ENCODE assay signal across 12 cellular contexts in the genomic region with DNA sequence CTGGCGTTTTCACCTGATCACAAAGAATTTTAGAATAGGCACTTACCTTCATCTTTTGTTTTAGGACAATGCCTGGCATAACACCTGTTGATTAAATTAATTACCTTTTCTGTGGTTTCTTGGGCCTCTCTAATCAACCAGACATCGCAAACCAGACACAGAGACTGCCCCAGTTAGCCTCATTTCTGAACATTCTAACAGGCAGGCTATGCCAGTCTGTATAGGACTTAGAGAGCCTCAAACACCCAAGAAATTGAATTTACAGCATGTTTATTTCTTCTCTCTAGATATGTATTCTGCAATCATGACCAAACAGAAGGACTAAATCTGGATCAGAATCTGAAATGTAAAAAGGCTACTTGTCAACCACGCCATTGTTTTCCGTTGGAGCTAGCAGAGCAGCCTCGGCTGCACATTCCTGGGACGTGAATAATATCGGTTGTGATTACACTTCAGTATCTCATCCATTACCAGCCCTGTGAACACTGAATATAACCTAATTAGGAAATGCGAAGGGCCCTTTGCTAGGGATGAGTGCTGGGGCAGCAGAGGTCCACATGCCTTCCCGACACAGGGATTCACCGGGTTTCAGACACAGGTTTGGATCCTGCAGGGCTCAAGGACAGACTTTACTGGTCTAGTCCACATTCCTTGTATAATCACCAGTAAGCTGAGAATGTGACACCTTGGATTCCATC. TPM values are rescaled to one million over a fixed set of nuclear protein-coding genes. Genes with fewer than 3 reads are reported as not detected.
DNase-seq lines count a peak whose midpoint lies in the region; ATAC-seq, FAIRE-seq and TF ChIP-seq lines count a peak whose summit lies in the region.
"Had no signal": no experiment of that assay in that cellular context is flagged by ENCODE, and none has a peak within 500 bp of the region (broad histone marks: within the 10 kb centered on the region; RNA-seq: fewer than 3 reads in every experiment).

No MANE protein-coding gene starts in this region.

- H3K9me3 ChIP-seq in H1 (ENCODE audit: insufficient read depth in 2 of 2, low read depth in 1 of 2, low read length in 1 of 2) (no peaks in the 10 kb centered on the region), mesenchymal stem cell (ENCODE audit: control insufficient read depth, low read length) (no peaks in the 10 kb centered on the region), uterus (no peaks in the 10 kb centered on the region)

- no peak overlapping the region for H2BK12ac ChIP-seq in H1 (ENCODE audit: low read depth, low read length)
- peak overlapping the region in 1 of 2 experiments; percentile 87 for H2BK12ac ChIP-seq in mesenchymal stem cell (ENCODE audit: low read length in 2 of 2)

- no peak overlapping the region for H3K23ac ChIP-seq in H1 (ENCODE audit: insufficient read length)
- no peak overlapping the region for H3K23ac ChIP-seq in mesenchymal stem cell (ENCODE audit: low read length in 2 of 2)

- TF ChIP-seq POLR2A in H1 (IDR thresholded peaks at IDR 0.05; ENCODE audit: control extremely low read depth in 1 of 2, low read depth in 2 of 2, low read length in 2 of 2) = no peak
- peak in 1 of 2 donors; percentile 16 for TF ChIP-seq POLR2A in uterus (IDR thresholded peaks at IDR 0.05)

- peaks cover 13% of the 10 kb centered on the region for H3K4me1 Mint-ChIP-seq in activated naive CD4-positive, alpha-beta T cell treated with anti-CD3 and anti-CD28 coated beads for 36 hours (ENCODE audit: low read depth)
- H3K4me1 Mint-ChIP-seq in activated CD4-positive, alpha-beta T cell treated with anti-CD3 and anti-CD28 coated beads for 36 hours = peaks cover 33% of the 10 kb centered on the region

- CTCF ChIA-PET in activated naive CD4-positive, alpha-beta T cell treated with anti-CD3 and anti-CD28 coated beads for 36 hours (lab: Charles Lee) = interaction anchor here (0.5 kb wide), 1 partner anchor 274 kb away, joined by 3 read pairs; no protein-coding TSS in a partner anchor
- CTCF ChIA-PET in H1 (lab: Charles Lee; ENCODE audit: partially characterized antibody) = interaction anchor here (0.9 kb wide), 1 partner anchor 288 kb away, joined by 4 read pairs; no protein-coding TSS in a partner anchor
- CTCF ChIA-PET in activated CD4-positive, alpha-beta T cell treated with anti-CD3 and anti-CD28 coated beads for 36 hours (lab: Charles Lee) = interaction anchor here (0.8 to 1.0 kb wide), 2 partner anchors 9 to 11 kb away, joined by 3 read pairs; no protein-coding TSS in a partner anchor

- H2BK20ac ChIP-seq in H1 (ENCODE audit: low read length) = no peak overlapping the region

- no peaks in the 10 kb centered on the region for H4K20me1 ChIP-seq in H1 (replicated peaks in 1 of 2; ENCODE audit: control insufficient read depth in 1 of 2, insufficient read depth in 2 of 2, low read length in 2 of 2)

- H3K27me3 ChIP-seq in H1 (replicated peaks in 1 of 4; ENCODE audit: control insufficient read depth in 3 of 4, extremely low read depth in 1 of 4, insufficient read depth in 3 of 4, low read length in 3 of 4) (no peaks in the 10 kb centered on the region), mesenchymal stem cell (ENCODE audit: control insufficient read depth in 1 of 2, insufficient read depth in 1 of 2, low read length in 2 of 2) (no peaks in the 10 kb centered on the region), uterus (no peaks in the 10 kb centered on the region)

- TF ChIP-seq EP300 in H1 (IDR thresholded peaks at IDR 0.05; ENCODE audit: borderline replicate concordance in 1 of 2, low read depth in 2 of 2, low read length in 2 of 2) = no peak

- H3K9ac ChIP-seq in H1 (replicated peaks in 1 of 4; ENCODE audit: extremely low read depth in 1 of 4, low read depth in 3 of 4, low read length in 3 of 4) (no peak overlapping the region), mesenchymal stem cell (ENCODE audit: low read length) (peak overlapping the region; percentile 30)

- no peak overlapping the region for H3K4me3 ChIP-seq in H1 (ENCODE audit: extremely low read depth in 1 of 4, insufficient read depth in 2 of 4, low read depth in 3 of 4, low read length in 4 of 4)
- H3K4me3 ChIP-seq in mesenchymal stem cell (ENCODE audit: insufficient read depth in 1 of 2, low read depth in 1 of 2, low read length in 2 of 2) = no peak overlapping the region
- no peak overlapping the region for H3K4me3 ChIP-seq in uterus

- no peak overlapping the region for H2BK120ac ChIP-seq in H1 (replicated peaks; ENCODE audit: low read depth, low read length)
- no peak overlapping the region for H2BK120ac ChIP-seq in mesenchymal stem cell (ENCODE audit: low read depth, low read length)

- H3K36me3 ChIP-seq in H1 (ENCODE audit: control insufficient read depth in 2 of 4, insufficient read depth in 4 of 4, low read length in 3 of 4) (no peaks in the 10 kb centered on the region), mesenchymal stem cell (ENCODE audit: control insufficient read depth in 1 of 2, insufficient read depth in 2 of 2, low read depth in 1 of 2, low read length in 2 of 2) (no peaks in the 10 kb centered on the region), uterus (no peaks in the 10 kb centered on the region)

- no peak overlapping the region for H3K18ac ChIP-seq in H1 (ENCODE audit: extremely low read depth, low read length)
- H3K18ac ChIP-seq in mesenchymal stem cell (ENCODE audit: low read depth in 1 of 2, low read length in 2 of 2) = peak overlapping the region; percentile 63 to 74

- H4K91ac ChIP-seq in H1 (replicated peaks; ENCODE audit: insufficient read length, low read length) (no peak overlapping the region), mesenchymal stem cell (ENCODE audit: low read length) (no peak overlapping the region)

- H2BK15ac ChIP-seq in H1 (ENCODE audit: low read length) (no peak overlapping the region), mesenchymal stem cell (ENCODE audit: low read depth, poor library complexity, severe bottlenecking) (no peak overlapping the region)

- intact Hi-C loops in activated naive CD4-positive, alpha-beta T cell treated with anti-CD3 and anti-CD28 coated beads for 36 hours (cut with micrococcal nuclease) = no loop called here
- intact Hi-C loops in uterus (cut with DNase I; ENCODE audit: low total_unique reads) = no loop called here
- intact Hi-C loops in activated CD4-positive, alpha-beta T cell treated with anti-CD3 and anti-CD28 coated beads for 36 hours (cut with DNase I, micrococcal nuclease) = no loop called here
- intact Hi-C loops in posterior cingulate gyrus (cut with DNase I) = no loop called here

- H2BK5ac ChIP-seq in H1 (ENCODE audit: low read depth, low read length) (no peak overlapping the region), mesenchymal stem cell (ENCODE audit: low read depth, low read length, poor library complexity, severe bottlenecking) (peak overlapping the region; percentile 59)

- no peak overlapping the region for H3K4ac ChIP-seq in H1 (replicated peaks; ENCODE audit: insufficient read length, low read depth, low read length)
- H3K4ac ChIP-seq in mesenchymal stem cell (ENCODE audit: low read depth in 1 of 2, low read length in 2 of 2) = peak overlapping the region in 1 of 2 experiments; percentile 43

- H3K27ac ChIP-seq in H1 (ENCODE audit: low read depth, low read length) (no peak overlapping the region), mesenchymal stem cell (ENCODE audit: low read length, poor library complexity, severe bottlenecking) (peak overlapping the region; percentile 83), uterus (peak overlapping the region; percentile 73 to 83)
- H3K27ac ChIP-seq: 22Rv1 had no signal

- H3K9me3 Mint-ChIP-seq in activated naive CD4-positive, alpha-beta T cell treated with anti-CD3 and anti-CD28 coated beads for 36 hours = no peaks in the 10 kb centered on the region
- peaks cover under 1 to 8% of the 10 kb centered on the region in 2 donors for H3K9me3 Mint-ChIP-seq in activated naive CD4-positive, alpha-beta T cell treated with anti-CD3 and anti-CD28 coated beads, Interleukin-2, amount 50 U/mL, for 72 hours
- H3K9me3 Mint-ChIP-seq in activated CD4-positive, alpha-beta T cell treated with anti-CD3 and anti-CD28 coated beads for 36 hours (ENCODE audit: low read depth) = no peaks in the 10 kb centered on the region

- no peaks in the 10 kb centered on the region for H3K79me2 ChIP-seq in H1 (ENCODE audit: control insufficient read depth in 1 of 2, insufficient read depth in 2 of 2, low read length in 2 of 2)

- no peak for FAIRE-seq in H1 (lab: Jason Lieb, UNC)
- FAIRE-seq: GM12892 had no signal

- no peaks in the 10 kb centered on the region for H3K23me2 ChIP-seq in H1 (ENCODE audit: low read depth, low read length)

- no peaks in the 10 kb centered on the region for H3K27me3 Mint-ChIP-seq in activated naive CD4-positive, alpha-beta T cell treated with anti-CD3 and anti-CD28 coated beads for 36 hours (ENCODE audit: low read depth)
- no peaks in the 10 kb centered on the region for H3K27me3 Mint-ChIP-seq in activated CD4-positive, alpha-beta T cell treated with anti-CD3 and anti-CD28 coated beads for 36 hours

- H4K8ac ChIP-seq in H1 (ENCODE audit: extremely low read depth, insufficient read depth, low read length) = no peak overlapping the region
- peak overlapping the region; percentile 22 for H4K8ac ChIP-seq in mesenchymal stem cell (ENCODE audit: low read length)

- peak overlapping the region; percentile 4 for H3K27ac Mint-ChIP-seq in activated naive CD4-positive, alpha-beta T cell treated with anti-CD3 and anti-CD28 coated beads for 36 hours
- H3K27ac Mint-ChIP-seq in activated naive CD4-positive, alpha-beta T cell treated with anti-CD3 and anti-CD28 coated beads, Interleukin-2, amount 50 U/mL, for 72 hours = no peak overlapping the region
- H3K27ac Mint-ChIP-seq in activated CD4-positive, alpha-beta T cell treated with anti-CD3 and anti-CD28 coated beads for 36 hours = no peak overlapping the region

- H3K4me1 ChIP-seq in H1 (replicated peaks in 1 of 4; ENCODE audit: control insufficient read depth in 3 of 4, insufficient read depth in 4 of 4, low read length in 3 of 4) = peaks cover 0 to 6% (median 4%) of the 10 kb centered on the region in 4 experiments; a peak in 4 of 7 replicates
- peaks cover 3% of the 10 kb centered on the region for H3K4me1 ChIP-seq in mesenchymal stem cell (ENCODE audit: control insufficient read depth, insufficient read depth, low read depth, low read length)
- H3K4me1 ChIP-seq in uterus = peaks cover 0 to 12% of the 10 kb centered on the region in 2 donors

- ATAC-seq in activated naive CD4-positive, alpha-beta T cell treated with anti-CD3 and anti-CD28 coated beads, Interleukin-2, amount 50 U/mL, for 72 hours = no peak
- ATAC-seq in activated CD4-positive, alpha-beta T cell treated with anti-CD3 and anti-CD28 coated beads for 36 hours = no peak

- H2AFZ ChIP-seq in H1 (ENCODE audit: low read length) (no peak overlapping the region), mesenchymal stem cell (ENCODE audit: low read depth, low read length) (no peak overlapping the region)

- no peaks in the 10 kb centered on the region for H3K79me1 ChIP-seq in H1 (ENCODE audit: low read depth, low read length)
- no peaks in the 10 kb centered on the region for H3K79me1 ChIP-seq in mesenchymal stem cell (replicated peaks; ENCODE audit: low read length, poor library complexity, severe bottlenecking)

- no peak overlapping the region for H3K4me2 ChIP-seq in H1 (ENCODE audit: insufficient read depth in 1 of 2, low read depth in 2 of 2, low read length in 2 of 2)
- no peak overlapping the region for H3K4me2 ChIP-seq in mesenchymal stem cell (ENCODE audit: low read length, poor library complexity, severe bottlenecking)

- POLR2A ChIA-PET in H1 (lab: Charles Lee; ENCODE audit: partially characterized antibody) = interaction anchor here (0.7 to 1.9 kb wide), 2 partner anchors 13 to 17 kb away, joined by 3 to 7 read pairs; a partner anchor contains a TSS
- POLR2A ChIA-PET in activated CD4-positive, alpha-beta T cell treated with anti-CD3 and anti-CD28 coated beads for 36 hours (lab: Charles Lee) = no interaction called here

- no peak for TF ChIP-seq RAD21 in H1 (IDR thresholded peaks at IDR 0.05 in 1 of 2, conservative IDR thresholded peaks at IDR 0.05 in 1 of 2; ENCODE audit: low read depth in 2 of 2, low read length in 2 of 2)

- no peak overlapping the region for H3K4me3 Mint-ChIP-seq in activated naive CD4-positive, alpha-beta T cell treated with anti-CD3 and anti-CD28 coated beads for 36 hours
- H3K4me3 Mint-ChIP-seq in activated CD4-positive, alpha-beta T cell treated with anti-CD3 and anti-CD28 coated beads for 36 hours = no peak overlapping the region

- H4K5ac ChIP-seq in H1 (ENCODE audit: insufficient read length, low read depth, low read length) = no peak overlapping the region

- no peak overlapping the region for H3K14ac ChIP-seq in H1 (ENCODE audit: insufficient read length)
- H3K14ac ChIP-seq in mesenchymal stem cell (ENCODE audit: low read length in 2 of 2) = peak overlapping the region in 1 of 2 experiments; percentile 41

- DNase-seq in activated naive CD4-positive, alpha-beta T cell treated with anti-CD3 and anti-CD28 coated beads for 36 hours = no peak
- DNase-seq in activated naive CD4-positive, alpha-beta T cell treated with anti-CD3 and anti-CD28 coated beads, Interleukin-2, amount 50 U/mL, for 72 hours (ENCODE audit: low spot score in 2 of 2) = no peak
- DNase-seq in H1 (ENCODE audit: low read depth in 1 of 2, low spot score in 2 of 2) = no peak
- peak; percentile 84 for DNase-seq in mesenchymal stem cell
- peak; percentile 56 to 74 for DNase-seq in uterus
- DNase-seq in activated CD4-positive, alpha-beta T cell treated with anti-CD3 and anti-CD28 coated beads for 36 hours = no peak
- DNase-seq in CD1c-positive myeloid dendritic cell (ENCODE audit: extremely low spot score) = no peak
- no peak for DNase-seq in posterior cingulate gyrus
- DNase-seq: anterior cingulate cortex, NCI-H146 had no signal

- TF ChIP-seq CTCF in H1 (IDR thresholded peaks at IDR 0.05; ENCODE audit: control extremely low read depth in 1 of 3, insufficient read depth in 1 of 3, low read depth in 1 of 3, low read length in 3 of 3) = no peak
- TF ChIP-seq CTCF in uterus (IDR thresholded peaks at IDR 0.05) = no peak

- H2AK5ac ChIP-seq in H1 (ENCODE audit: low read depth, low read length) (no peak overlapping the region), mesenchymal stem cell (ENCODE audit: low read length, severe bottlenecking) (peak overlapping the region; percentile 94)

- no peak overlapping the region for H3K56ac ChIP-seq in H1 (replicated peaks; ENCODE audit: insufficient read length, low read depth, low read length)

- no peaks in the 10 kb centered on the region for H3K36me3 Mint-ChIP-seq in activated naive CD4-positive, alpha-beta T cell treated with anti-CD3 and anti-CD28 coated beads for 36 hours (ENCODE audit: low read depth)
- peaks cover 2 to 21% of the 10 kb centered on the region in 2 donors for H3K36me3 Mint-ChIP-seq in activated naive CD4-positive, alpha-beta T cell treated with anti-CD3 and anti-CD28 coated beads, Interleukin-2, amount 50 U/mL, for 72 hours
- no peaks in the 10 kb centered on the region for H3K36me3 Mint-ChIP-seq in activated CD4-positive, alpha-beta T cell treated with anti-CD3 and anti-CD28 coated beads for 36 hours (ENCODE audit: low read depth)

- WGBS in H1 (ENCODE audit: extremely low coverage in 1 of 2, insufficient coverage in 1 of 2, insufficient read length in 1 of 2, insufficient replicate concordance in 2 of 2, low coverage in 1 of 2, low lambda C conversion rate in 2 of 2, missing lambda C conversion rate in 1 of 2), 2 experiments = 79% methylated on average over 10 of the region's 10 CpGs; no CpG with 5 or more reads in 1 of the 2 experiments
- 10% methylated on average over 10 of the region's 10 CpGs for WGBS in mesenchymal stem cell

RNA-seq across cellular contexts. Expression of a gene that starts 17.5 kb away (rescaled TPM):
- 1 to 10 TPM; 8.5 to 9.4 TPM for total RNA-seq in activated naive CD4-positive, alpha-beta T cell treated with anti-CD3 and anti-CD28 coated beads for 36 hours
- total RNA-seq in activated naive CD4-positive, alpha-beta T cell treated with anti-CD3 and anti-CD28 coated beads, Interleukin-2, amount 50 U/mL, for 72 hours = 10 to 100 TPM; 11.1 to 12.5 TPM
- total RNA-seq in H1 (2021; fragmentation: NEBNext Ultra II Directional; extraction: Animal tissue kit (Norgen Biotek cat#: 25700)) = 24.7 and 25.2 TPM in 2 replicates
- 18.4 and 19.3 TPM in 2 replicates for polyA plus RNA-seq in H1 (2011; rRNA removed)
- 19.7 TPM for polyA plus RNA-seq in H1 (2011; cell fraction: cytosol; rRNA removed)
- polyA plus RNA-seq in H1 (2011; cell fraction: nucleus; rRNA removed) = 23.3 TPM
- 12.0 to 23.5 TPM (median 15.7 TPM) in 4 replicates for polyA plus RNA-seq in H1 (2012, experiment 1 of 2)
- polyA plus RNA-seq in H1 (2012, experiment 2 of 2) = 7.4 TPM
- polyA plus RNA-seq in H1 (2013, experiment 1 of 2) = 23.5 TPM
- 27.0 TPM for polyA plus RNA-seq in H1 (2013, experiment 2 of 2)
- 25.5 and 26.6 TPM in 2 replicates for polyA minus RNA-seq in H1 (2011; rRNA and poly(A)+ RNA removed)
- 10.1 TPM for polyA minus RNA-seq in H1 (2011; cell fraction: cytosol; rRNA and poly(A)+ RNA removed)
- 23.3 TPM for polyA minus RNA-seq in H1 (2011; cell fraction: nucleus; rRNA and poly(A)+ RNA removed)
- polyA plus RNA-seq in mesenchymal stem cell (2013, experiment 1 of 2) = 117 TPM
- 117 TPM for polyA plus RNA-seq in mesenchymal stem cell (2013, experiment 2 of 2)
- 10 to 100 TPM; 24.7 to 93.0 (median 57.3) TPM for total RNA-seq in uterus
- total RNA-seq in activated CD4-positive, alpha-beta T cell treated with anti-CD3 and anti-CD28 coated beads for 36 hours = 10 to 100 TPM; 16.4 to 25.2 TPM

Comparison
In these comparisons a context has a peak if more than half of its experiments do, and no peak if none do; other contexts are left out.
1. DNase-seq: peak in mesenchymal stem cell (single experiment) and uterus (2 of 2); none in activated naive CD4-positive, alpha-beta T cell treated with anti-CD3 and anti-CD28 coated beads for 36 hours (single experiment), activated naive CD4-positive, alpha-beta T cell treated with anti-CD3 and anti-CD28 coated beads, Interleukin-2, amount 50 U/mL, for 72 hours (0 of 2), H1 (0 of 2), activated CD4-positive, alpha-beta T cell treated with anti-CD3 and anti-CD28 coated beads for 36 hours (single experiment), CD1c-positive myeloid dendritic cell (single experiment) and posterior cingulate gyrus (0 of 10).